ENCODE assay signal across 10 cellular contexts in the genomic region with DNA sequence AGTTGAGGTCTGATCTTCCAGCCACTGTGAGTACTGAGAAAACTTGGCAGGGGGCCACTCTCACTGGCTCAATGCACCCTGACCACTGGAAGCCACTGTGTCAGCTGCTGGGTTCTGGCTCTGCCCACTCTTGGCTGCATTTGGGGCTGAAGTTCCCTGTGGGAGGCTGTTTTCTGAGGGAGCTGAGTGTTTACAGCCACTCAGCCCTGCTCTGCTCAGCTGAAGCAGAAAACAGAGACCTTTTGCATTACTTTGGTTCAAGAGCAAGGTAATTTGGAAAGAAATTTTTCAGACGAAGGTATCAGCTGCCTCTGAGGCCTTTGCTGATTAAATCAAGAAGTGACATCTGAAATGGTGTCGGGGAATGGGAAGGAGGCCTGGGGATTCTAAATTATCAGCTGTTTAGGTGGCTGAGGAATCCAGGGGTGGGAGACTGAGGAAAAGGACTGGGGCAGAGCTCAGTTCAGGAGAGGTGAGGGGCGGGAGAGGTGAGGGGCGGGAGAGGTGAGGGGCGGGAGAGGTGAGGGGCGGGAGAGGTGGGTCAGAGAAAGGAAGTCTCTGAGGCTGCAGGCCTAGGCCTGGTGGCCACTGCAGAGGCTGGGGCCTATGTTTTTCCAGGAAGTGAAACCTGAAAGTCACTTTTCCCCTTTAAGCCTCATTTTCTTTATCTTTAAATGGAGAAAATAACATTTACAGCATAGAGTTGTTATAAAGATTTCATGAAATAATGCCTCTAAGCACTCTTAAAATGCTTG. TPM values are rescaled to one million over a fixed set of nuclear protein-coding genes. Genes with fewer than 3 reads are reported as not detected.
A peak's percentile ranks its signal among the peaks of the same experiment; 100 is the strongest.
DNase-seq lines count a peak whose midpoint lies in the region; ATAC-seq, FAIRE-seq and TF ChIP-seq lines count a peak whose summit lies in the region.
"Had no signal": no experiment of that assay in that cellular context is flagged by ENCODE, and none has a peak within 500 bp of the region (broad histone marks: within the 10 kb centered on the region; RNA-seq: fewer than 3 reads in every experiment).

A gene with protein sequence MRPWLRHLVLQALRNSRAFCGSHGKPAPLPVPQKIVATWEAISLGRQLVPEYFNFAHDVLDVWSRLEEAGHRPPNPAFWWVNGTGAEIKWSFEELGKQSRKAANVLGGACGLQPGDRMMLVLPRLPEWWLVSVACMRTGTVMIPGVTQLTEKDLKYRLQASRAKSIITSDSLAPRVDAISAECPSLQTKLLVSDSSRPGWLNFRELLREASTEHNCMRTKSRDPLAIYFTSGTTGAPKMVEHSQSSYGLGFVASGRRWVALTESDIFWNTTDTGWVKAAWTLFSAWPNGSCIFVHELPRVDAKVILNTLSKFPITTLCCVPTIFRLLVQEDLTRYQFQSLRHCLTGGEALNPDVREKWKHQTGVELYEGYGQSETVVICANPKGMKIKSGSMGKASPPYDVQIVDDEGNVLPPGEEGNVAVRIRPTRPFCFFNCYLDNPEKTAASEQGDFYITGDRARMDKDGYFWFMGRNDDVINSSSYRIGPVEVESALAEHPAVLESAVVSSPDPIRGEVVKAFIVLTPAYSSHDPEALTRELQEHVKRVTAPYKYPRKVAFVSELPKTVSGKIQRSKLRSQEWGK (plus strand): TSS at position 137 of the 755 bp plus-strand sequence. CDS start 1,951 bp downstream, outside the sequence.

- H3K27me3 ChIP-seq in GM12878 (replicated peaks in 1 of 2; ENCODE audit: control insufficient read depth in 2 of 2, insufficient read depth in 2 of 2, low read length in 1 of 2) (no peaks in the 10 kb centered on the region), colonic mucosa (no peaks in the 10 kb centered on the region)

- H3K4me1 ChIP-seq in GM12878 (ENCODE audit: control insufficient read depth, insufficient read depth, low read length) (peaks cover 6% of the 10 kb centered on the region), colonic mucosa (no peaks in the 10 kb centered on the region)

- no peak for TF ChIP-seq POLR2A in GM12878 (IDR thresholded peaks at IDR 0.05; ENCODE audit: low read depth, low read length)

- no peak within 1 kb of the TSS for H3K4me3 ChIP-seq in GM12878
- no peak within 1 kb of the TSS for H3K4me3 ChIP-seq in colonic mucosa

- ATAC-seq in HG03135 (IDR thresholded peaks at IDR 0.05; ENCODE audit: unreplicated experiment) (peak; percentile 36), GM12878 (peak; percentile 82), naive B cell (ENCODE audit: low read depth in 2 of 2) (no peak), GM18867 (IDR thresholded peaks at IDR 0.05; ENCODE audit: unreplicated experiment) (no peak)
- ATAC-seq in activated T-helper 17 cell treated with anti-CD3 and anti-CD28 coated beads, Interleukin-2, amount 50 U/mL, for 72 hours (replicated peaks): no peak

- peaks cover 0 to 12% (median 0%) of the 10 kb centered on the region in 7 donors for H3K9me3 Mint-ChIP-seq in naive B cell
- no peaks in the 10 kb centered on the region for H3K9me3 Mint-ChIP-seq in activated T-helper 17 cell treated with anti-CD3 and anti-CD28 coated beads, Interleukin-2, amount 50 U/mL, for 72 hours
- H3K9me3 Mint-ChIP-seq: neural crest cell had no signal

- H3K9me3 ChIP-seq in GM12878 (replicated peaks; ENCODE audit: control insufficient read depth, insufficient read depth, low read length) (no peaks in the 10 kb centered on the region), colonic mucosa (no peaks in the 10 kb centered on the region)

- H3K27ac Mint-ChIP-seq in naive B cell: peak within 1 kb of the TSS in 5 of 6 donors; percentile 23 to 84 (median 57)
- no peak within 1 kb of the TSS for H3K27ac Mint-ChIP-seq in activated T-helper 17 cell treated with anti-CD3 and anti-CD28 coated beads, Interleukin-2, amount 50 U/mL, for 72 hours

- in situ Hi-C loops in GM12878 (cut with MboI): no loop called here

- SMC1A ChIA-PET in GM12878 (lab: Charles Lee; ENCODE audit: uncharacterized antibody, unreplicated experiment): interaction anchor here (1.6 kb wide), 1 partner anchor 25 kb away, joined by 3 read pairs; no protein-coding TSS in a partner anchor

- no peak within 1 kb of the TSS for H3K4me3 Mint-ChIP-seq in naive B cell
- H3K4me3 Mint-ChIP-seq in activated T-helper 17 cell treated with anti-CD3 and anti-CD28 coated beads, Interleukin-2, amount 50 U/mL, for 72 hours: no peak within 1 kb of the TSS
- H3K4me3 Mint-ChIP-seq: neural crest cell had no signal

- no TSS peak for BruUV-seq in GM12878 (replicated peaks; lab: Mats Ljungman, UMichigan)

- WGBS in GM12878 (ENCODE audit: insufficient coverage, insufficient replicate concordance, low lambda C conversion rate, missing lambda C conversion rate): 46% methylated on average over 2 of the region's 6 CpGs

- DNase-seq in EH (ENCODE audit: low read depth) (peak; percentile 33), GM12878 (ENCODE audit: low read depth, low spot score) (no peak), naive B cell (no peak), colonic mucosa (no peak), DMS114 treated with DMSO at 0.1 percent for 48 hours (lab: John Stamatoyannopoulos, UW; ENCODE audit: unreplicated experiment) (no peak)
- DNase-seq: KG1 had no signal

- peak within 1 kb of the TSS; percentile 21; the same call in 1 of the 2 replicates for H2AFZ ChIP-seq in GM12878 (ENCODE audit: control insufficient read depth, low read depth, low read length)

- no peaks in the 10 kb centered on the region for H4K20me1 ChIP-seq in GM12878 (ENCODE audit: control insufficient read depth, insufficient read depth)

- no peak within 1 kb of the TSS for H3K4me2 ChIP-seq in GM12878 (ENCODE audit: control insufficient read depth, insufficient read depth)

- H3K4me1 Mint-ChIP-seq in naive B cell: peaks cover 4 to 7% (median 6%) of the 10 kb centered on the region in 3 donors
- no peaks in the 10 kb centered on the region for H3K4me1 Mint-ChIP-seq in activated T-helper 17 cell treated with anti-CD3 and anti-CD28 coated beads, Interleukin-2, amount 50 U/mL, for 72 hours
- H3K4me1 Mint-ChIP-seq: neural crest cell had no signal

- FAIRE-seq in GM12878 (lab: Jason Lieb, UNC): peak; percentile 13

- TF ChIP-seq CTCF in GM12878 (IDR thresholded peaks at IDR 0.05 in 2 of 3, conservative IDR thresholded peaks at IDR 0.05 in 1 of 3; ENCODE audit: control insufficient read depth in 2 of 3, extremely low read depth in 1 of 3, insufficient read depth in 1 of 3, low read depth in 3 of 3, low read length in 3 of 3) (no peak), colonic mucosa (IDR thresholded peaks at IDR 0.05) (no peak)

- no peak for TF ChIP-seq RAD21 in GM12878 (IDR thresholded peaks at IDR 0.05; ENCODE audit: insufficient read depth, low read depth, low read length)

- no peak within 1 kb of the TSS for H3K27ac ChIP-seq in GM12878 (ENCODE audit: control insufficient read depth, insufficient read depth)
- H3K27ac ChIP-seq in colonic mucosa: no peak within 1 kb of the TSS

- H3K36me3 ChIP-seq in GM12878 (ENCODE audit: control insufficient read depth in 2 of 2, insufficient read depth in 2 of 2, low read length in 1 of 2) (no peaks in the 10 kb centered on the region), colonic mucosa (no peaks in the 10 kb centered on the region)

- H3K9ac ChIP-seq in GM12878 (ENCODE audit: control insufficient read depth, insufficient read depth, low read length) (no peak within 1 kb of the TSS), colonic mucosa (ENCODE audit: low read depth in 2 of 2, low read length in 2 of 2) (no peak within 1 kb of the TSS)

- intact Hi-C loops in GM12878 (cut with micrococcal nuclease; ENCODE audit: unreplicated experiment) (no loop called here), colonic mucosa (cut with DNase I) (no loop called here)

- H3K27me3 Mint-ChIP-seq in naive B cell: peaks cover 0 to 17% (median 5%) of the 10 kb centered on the region in 3 donors
- peaks cover 14% of the 10 kb centered on the region for H3K27me3 Mint-ChIP-seq in activated T-helper 17 cell treated with anti-CD3 and anti-CD28 coated beads, Interleukin-2, amount 50 U/mL, for 72 hours

- RAD21 ChIA-PET in GM12878 (lab: Charles Lee; ENCODE audit: unreplicated experiment): no interaction called here

- CTCF ChIA-PET in GM12878 (lab: Yijun Ruan, JAX): no interaction called here

- H3K79me2 ChIP-seq in GM12878 (ENCODE audit: control insufficient read depth, insufficient read depth, low read length): no peaks in the 10 kb centered on the region

- no peak for TF ChIP-seq EP300 in GM12878 (IDR thresholded peaks at IDR 0.05; ENCODE audit: borderline replicate concordance in 1 of 2, control insufficient read depth in 1 of 2, low read depth in 2 of 2, low read length in 2 of 2)

- POLR2A ChIA-PET in GM12878 (lab: Charles Lee): no interaction called here

- no peaks in the 10 kb centered on the region for H3K36me3 Mint-ChIP-seq in naive B cell
- no peaks in the 10 kb centered on the region for H3K36me3 Mint-ChIP-seq in activated T-helper 17 cell treated with anti-CD3 and anti-CD28 coated beads, Interleukin-2, amount 50 U/mL, for 72 hours (ENCODE audit: low read depth)

TF ChIP-seq in GM12878, 131 proteins besides CTCF, POLR2A, EP300 and RAD21:
- TF ChIP-seq BMI1 (IDR thresholded peaks at IDR 0.05; ENCODE audit: borderline replicate concordance): no peak
- TF ChIP-seq SPI1 (IDR thresholded peaks at IDR 0.05; ENCODE audit: borderline replicate concordance, insufficient read depth, low read depth, low read length): peak; percentile 58; the same call in 1 of the 2 replicates
TF ChIP-seq in GM12878: peak in this region for 1.

RNA-seq across cellular contexts. Expression of the gene that starts here (rescaled TPM):
- total RNA-seq in GM12878 (2013; cell fraction: nucleolus; rRNA removed): not detected in 2 replicates
- total RNA-seq in GM12878 (2014; rRNA removed) (0.28 and 0.38 TPM in 2 replicates), GM12878 (2014; rRNA removed; fragmentation: Illumina TruSeq; extraction: Trizol) (0.31 TPM in 1 of 2 replicates, not detected in the other), GM12878 (2021) (0.26 and 0.45 TPM in 2 replicates), colonic mucosa (under 1 TPM; 0.20 to 0.77 TPM)
- not detected for polyA plus RNA-seq in GM12878 (2011; ENCODE audit: low read depth)
- polyA plus RNA-seq in GM12878 (2011; rRNA removed) (not detected in 2 replicates), GM12878 (2014; fragmentation: Illumina TruSeq; extraction: Trizol) (0.07 TPM in 1 of 2 replicates, not detected in the other), GM12878 (2014; fragmentation: Nextera tagmentation; extraction: Ambion mirVana) (under 1 TPM in 1 of 2 experiments, not detected in 1; 0.20 TPM), GM12878 (2014; rRNA removed) (0.11 and 0.14 TPM in 2 replicates), GM12878 (2016; fragmentation: Nextera tagmentation; extraction: Ambion mirVana) (under 1 TPM in 1 of 2 experiments, not detected in 1; 0.54 TPM), naive B cell (ENCODE audit: low read depth in 6 of 6) (not detected)
- not detected in 2 replicates for polyA plus RNA-seq in GM12878 (2011; cell fraction: cytosol; rRNA removed)
- not detected in 2 replicates for polyA plus RNA-seq in GM12878 (2011; cell fraction: nucleus; rRNA removed)
- not detected in 2 replicates for polyA plus RNA-seq in GM12878 (2012)
- not detected in 2 replicates for polyA minus RNA-seq in GM12878 (2011; rRNA and poly(A)+ RNA removed)
- polyA minus RNA-seq in GM12878 (2011; cell fraction: cytosol; rRNA and poly(A)+ RNA removed): not detected in 2 replicates
- polyA minus RNA-seq in GM12878 (2011; cell fraction: nucleus; rRNA and poly(A)+ RNA removed): not detected in 2 replicates
- not detected for total RNA-seq in activated T-helper 17 cell treated with anti-CD3 and anti-CD28 coated beads, Interleukin-2, amount 50 U/mL, for 72 hours
- total RNA-seq: neural crest cell had no signal

Comparison
In these comparisons a context has a peak if more than half of its experiments do, and no peak if none do; other contexts are left out.
1. Peak in ATAC-seq in GM12878; RNA of the gene not detected or under 1 TPM.